Comparison of ENCODE assay signal across 27 cellular contexts in genomic region chrX:55777596-55777995, GRCh38.
"Had no signal": no experiment of that assay in that cellular context is flagged by ENCODE, and none has a peak within 500 bp of the region (broad histone marks: within the 10 kb centered on the region; RNA-seq: fewer than 3 reads in every experiment).

No MANE protein-coding gene starts in this region.

- H3K27me3 Mint-ChIP-seq: naive B cell, progenitor cell of endocrine pancreas had no signal

- DNase-seq: hippocampal formation; kidney; left colon; left lung; lower lobe of right lung; mammary epithelial cell; naive B cell; natural killer cell; nephron progenitor cell; occipital lobe; ovary; right lobe of liver; stimulated activated CD4-positive, alpha-beta T cell treated with anti-CD3 and anti-CD28 coated beads, Interleukin-12 subunit alpha, Interleukin-12 subunit beta, amount 100 ng/mL, for 4 hours; stimulated activated CD4-positive, alpha-beta T cell treated with anti-CD3 and anti-CD28 coated beads, Interleukin-15, amount 100 ng/mL, for 24 hours; stimulated activated CD4-positive, alpha-beta T cell treated with anti-CD3 and anti-CD28 coated beads, Interleukin-2, amount 100 ng/mL, for 24 hours; stimulated activated CD4-positive, alpha-beta T cell treated with anti-CD3 and anti-CD28 coated beads, Interleukin-4, amount 100 ng/mL, for 1 hour; stimulated activated naive B cell treated with anti-CD40 and anti-IgM and Interleukin-4, amounts not matched to agents 10 μg/mL and 1 μg/mL and 100 μg/mL, for 72 hours; stimulated activated naive CD8-positive, alpha-beta T cell treated with anti-CD3 and anti-CD28 coated beads, Interleukin-15, Interleukin-2, amounts not matched to agents 100 U/mL and 50 U/mL, for 24 hours; stomach; testis; thyroid gland; transverse colon; upper lobe of right lung had no signal

- H3K27ac ChIP-seq: left lung, lower lobe of right lung, neural progenitor cell, neutrophil, ovary, right atrium auricular region, right lobe of liver, stomach, testis, thyroid gland, transverse colon, upper lobe of right lung had no signal

- H3K4me3 ChIP-seq: left lung, lower lobe of right lung, neural progenitor cell, ovary, right atrium auricular region, right lobe of liver, stomach, testis, thyroid gland, transverse colon, upper lobe of right lung had no signal

- H3K27ac Mint-ChIP-seq: natural killer cell; nephron progenitor cell; neural progenitor cell; progenitor cell of endocrine pancreas; stimulated activated naive B cell treated with anti-CD40 and anti-IgM and Interleukin-4, amounts not matched to agents 10 μg/mL and 1 μg/mL and 100 μg/mL, for 72 hours had no signal

- H3K4me1 ChIP-seq: left lung, lower lobe of right lung, neural progenitor cell, right atrium auricular region, right lobe of liver, stomach, testis, thyroid gland, transverse colon, upper lobe of right lung had no signal

- H3K9me3 Mint-ChIP-seq: natural killer cell had no signal

- H3K4me1 Mint-ChIP-seq: naive B cell; natural killer cell; neural progenitor cell; stimulated activated naive B cell treated with anti-CD40 and anti-IgM and Interleukin-4, amounts not matched to agents 10 μg/mL and 1 μg/mL and 100 μg/mL, for 72 hours had no signal

- H3K4me2 ChIP-seq: neural progenitor cell had no signal

- H2AFZ ChIP-seq: neural progenitor cell had no signal

- H3K36me3 ChIP-seq: left lung, lower lobe of right lung, neural progenitor cell, neutrophil, ovary, right atrium auricular region, right lobe of liver, thyroid gland, transverse colon, upper lobe of right lung had no signal

- H3K27me3 ChIP-seq: left lung, neural progenitor cell, neutrophil, ovary, right atrium auricular region, right lobe of liver, stomach, testis, thyroid gland, transverse colon, upper lobe of right lung had no signal

- H3K9ac ChIP-seq: neural progenitor cell had no signal

- H3K9me3 ChIP-seq: left lung, lower lobe of right lung, neutrophil, ovary, right atrium auricular region, right lobe of liver, testis, thyroid gland, transverse colon, upper lobe of right lung had no signal

- ATAC-seq: left colon; lower lobe of right lung; natural killer cell; right lobe of liver; stimulated activated naive B cell treated with anti-CD40 and anti-IgM and Interleukin-4, amounts not matched to agents 10 μg/mL and 1 μg/mL and 100 μg/mL, for 72 hours; stimulated activated naive CD8-positive, alpha-beta T cell treated with anti-CD3 and anti-CD28 coated beads, Interleukin-15, Interleukin-2, amounts not matched to agents 100 U/mL and 50 U/mL, for 24 hours; upper lobe of right lung had no signal

- H3K36me3 Mint-ChIP-seq: naive B cell, natural killer cell, neural progenitor cell had no signal

- H3K4me3 Mint-ChIP-seq: naive B cell; natural killer cell; nephron progenitor cell; neural progenitor cell; stimulated activated naive B cell treated with anti-CD40 and anti-IgM and Interleukin-4, amounts not matched to agents 10 μg/mL and 1 μg/mL and 100 μg/mL, for 72 hours had no signal
